ENCODE assay signal across 26 cellular contexts in genomic region chr22:17137226-17137625, GRCh38. TPM values are rescaled to one million over a fixed set of nuclear protein-coding genes. Genes with fewer than 3 reads are reported as not detected.
DNase-seq lines count a peak whose midpoint lies in the region; ATAC-seq and TF ChIP-seq lines count a peak whose summit lies in the region.
"Had no signal": no experiment of that assay in that cellular context is flagged by ENCODE, and none has a peak within 500 bp of the region (broad histone marks: within the 10 kb centered on the region; RNA-seq: fewer than 3 reads in every experiment).

No MANE protein-coding gene starts in this region.

- H2AK5ac ChIP-seq in neuronal stem cell (ENCODE audit: low read depth, low read length): no peak overlapping the region

- no peak overlapping the region for H3K27ac ChIP-seq in neuronal stem cell (replicated peaks; ENCODE audit: low read length)
- H3K27ac ChIP-seq in spleen: no peak overlapping the region
- H3K27ac ChIP-seq: 22Rv1, HL-60, PC-9, SJCRH30 had no signal

- no peak for TF ChIP-seq CTCF in epithelial cell of esophagus (IDR thresholded peaks at IDR 0.05; ENCODE audit: insufficient read depth, low read depth, low read length, missing control alignments)
- no peak for TF ChIP-seq CTCF in spleen (IDR thresholded peaks at IDR 0.05 in 8 of 11, conservative IDR thresholded peaks at IDR 0.05 in 3 of 11)

- no peak overlapping the region for H2BK15ac ChIP-seq in neuronal stem cell (ENCODE audit: low read length)

- no peaks in the 10 kb centered on the region for H3K27me3 ChIP-seq in neuronal stem cell (ENCODE audit: control insufficient read depth in 3 of 3, insufficient read depth in 3 of 3, low read depth in 1 of 3, low read length in 3 of 3)
- no peaks in the 10 kb centered on the region for H3K27me3 ChIP-seq in spleen (replicated peaks in 1 of 7)
- H3K27me3 ChIP-seq: BE2C, SJCRH30 had no signal

- in situ Hi-C loops in G401 (cut with HindIII; ENCODE audit: low sequenced_read_pairs): no loop called here

- no peaks in the 10 kb centered on the region for H3K4me1 Mint-ChIP-seq in activated CD4-positive, alpha-beta T cell treated with anti-CD3 and anti-CD28 coated beads, Interleukin-2, amount 10 ng/mL, durations not matched to agents 24 days and 14 days
- H3K4me1 Mint-ChIP-seq in activated CD4-positive, alpha-beta T cell treated with anti-CD3 and anti-CD28 coated beads, Interleukin-2, amount 10 ng/mL, durations not matched to agents 7 days and 5 days: no peaks in the 10 kb centered on the region
- H3K4me1 Mint-ChIP-seq in activated CD4-positive, alpha-beta memory T cell treated with anti-CD3 and anti-CD28 coated beads for 36 hours (ENCODE audit: low read depth): no peaks in the 10 kb centered on the region
- H3K4me1 Mint-ChIP-seq: CD8-positive, alpha-beta memory T cell had no signal

- H3K36me3 ChIP-seq in neuronal stem cell (replicated peaks in 1 of 2; ENCODE audit: control insufficient read depth in 2 of 2, insufficient read depth in 2 of 2, low read length in 2 of 2) (peaks cover 31 to 63% of the 10 kb centered on the region in 2 donors), spleen (peaks cover 3 to 72% (median 39%) of the 10 kb centered on the region in 6 donors)

- no peak overlapping the region for H4K91ac ChIP-seq in neuronal stem cell (ENCODE audit: low read depth, low read length, poor library complexity)

- WGBS in neuronal stem cell (ENCODE audit: extremely low coverage in 2 of 2, insufficient read length in 2 of 2, insufficient replicate concordance in 1 of 2), 2 donors: no CpG with 5 or more reads among the region's 4 CpGs
- 73 to 85% (median 83%) methylated on average over 4 of the region's 4 CpGs for WGBS in spleen, 5 donors

- H4K8ac ChIP-seq in neuronal stem cell (ENCODE audit: low read depth, low read length): no peak overlapping the region

- H3K27me3 Mint-ChIP-seq in activated CD4-positive, alpha-beta T cell treated with anti-CD3 and anti-CD28 coated beads, Interleukin-2, amount 10 ng/mL, durations not matched to agents 24 days and 14 days: no peaks in the 10 kb centered on the region
- no peaks in the 10 kb centered on the region for H3K27me3 Mint-ChIP-seq in activated CD4-positive, alpha-beta T cell treated with anti-CD3 and anti-CD28 coated beads, Interleukin-2, amount 10 ng/mL, durations not matched to agents 7 days and 5 days
- H3K27me3 Mint-ChIP-seq in activated CD4-positive, alpha-beta memory T cell treated with anti-CD3 and anti-CD28 coated beads for 36 hours: no peaks in the 10 kb centered on the region
- H3K27me3 Mint-ChIP-seq: CD8-positive, alpha-beta memory T cell had no signal

- peaks cover 40% of the 10 kb centered on the region for H3K36me3 Mint-ChIP-seq in activated CD4-positive, alpha-beta T cell treated with anti-CD3 and anti-CD28 coated beads, Interleukin-2, amount 10 ng/mL, durations not matched to agents 24 days and 14 days (ENCODE audit: low read depth)
- peaks cover 19% of the 10 kb centered on the region for H3K36me3 Mint-ChIP-seq in activated CD4-positive, alpha-beta T cell treated with anti-CD3 and anti-CD28 coated beads, Interleukin-2, amount 10 ng/mL, durations not matched to agents 7 days and 5 days (ENCODE audit: low read depth)
- peaks cover 19% of the 10 kb centered on the region for H3K36me3 Mint-ChIP-seq in activated CD4-positive, alpha-beta memory T cell treated with anti-CD3 and anti-CD28 coated beads for 36 hours

- H3K79me1 ChIP-seq in neuronal stem cell (ENCODE audit: low read depth, low read length): peaks cover 3% of the 10 kb centered on the region

- H3K18ac ChIP-seq in neuronal stem cell (ENCODE audit: low read length): no peak overlapping the region

- no peak overlapping the region for H3K4ac ChIP-seq in neuronal stem cell (ENCODE audit: low read length)

- peak overlapping the region; percentile 6 for H3K27ac Mint-ChIP-seq in activated CD4-positive, alpha-beta T cell treated with anti-CD3 and anti-CD28 coated beads, Interleukin-2, amount 10 ng/mL, durations not matched to agents 24 days and 14 days
- H3K27ac Mint-ChIP-seq in activated CD4-positive, alpha-beta T cell treated with anti-CD3 and anti-CD28 coated beads, Interleukin-2, amount 10 ng/mL, durations not matched to agents 7 days and 5 days: no peak overlapping the region
- no peak overlapping the region for H3K27ac Mint-ChIP-seq in activated CD4-positive, alpha-beta memory T cell treated with anti-CD3 and anti-CD28 coated beads for 36 hours
- H3K27ac Mint-ChIP-seq: CD8-positive, alpha-beta memory T cell had no signal

- H3K9ac ChIP-seq in neuronal stem cell (ENCODE audit: low read depth, low read length, poor library complexity): no peak overlapping the region

- TF ChIP-seq POLR2A in spleen (IDR thresholded peaks at IDR 0.05): no peak

- no peak overlapping the region for H3K4me3 ChIP-seq in epithelial cell of esophagus (ENCODE audit: low read length)
- H3K4me3 ChIP-seq in neuronal stem cell (ENCODE audit: low read length in 2 of 2): no peak overlapping the region
- no peak overlapping the region for H3K4me3 ChIP-seq in spleen
- H3K4me3 ChIP-seq: PC-9, SJCRH30 had no signal

- POLR2A ChIA-PET in activated CD4-positive, alpha-beta T cell treated with anti-CD3 and anti-CD28 coated beads, Interleukin-2, amount 10 ng/mL, durations not matched to agents 7 days and 5 days (lab: Charles Lee): no interaction called here
- POLR2A ChIA-PET in activated CD4-positive, alpha-beta memory T cell treated with anti-CD3 and anti-CD28 coated beads for 36 hours (lab: Charles Lee): no interaction called here

- peak overlapping the region; percentile 88 for H2BK5ac ChIP-seq in neuronal stem cell (ENCODE audit: low read length)

- no peak overlapping the region for H3K14ac ChIP-seq in neuronal stem cell (ENCODE audit: low read length)

- peaks cover 0 to 2% of the 10 kb centered on the region in 2 donors for H3K4me1 ChIP-seq in neuronal stem cell (ENCODE audit: control insufficient read depth in 2 of 2, insufficient read depth in 1 of 2, low read depth in 1 of 2, low read length in 2 of 2)
- peaks cover 0 to 9% (median 0%) of the 10 kb centered on the region in 6 donors for H3K4me1 ChIP-seq in spleen
- H3K4me1 ChIP-seq: BE2C, SJCRH30 had no signal

- CTCF ChIA-PET in activated CD4-positive, alpha-beta T cell treated with anti-CD3 and anti-CD28 coated beads, Interleukin-2, amount 10 ng/mL, durations not matched to agents 7 days and 5 days (lab: Charles Lee): no interaction called here
- CTCF ChIA-PET in activated CD4-positive, alpha-beta memory T cell treated with anti-CD3 and anti-CD28 coated beads for 36 hours (lab: Charles Lee): interaction anchor here (1.0 kb wide), 1 partner anchor 34 kb away, joined by 3 read pairs; no protein-coding TSS in a partner anchor

- H3K9me3 ChIP-seq in neuronal stem cell (replicated peaks in 1 of 2; ENCODE audit: control insufficient read depth in 2 of 2, insufficient read depth in 1 of 2, low read depth in 1 of 2, low read length in 2 of 2) (peaks cover 0 to 2% of the 10 kb centered on the region in 2 donors), spleen (no peaks in the 10 kb centered on the region)
- H3K9me3 ChIP-seq: BE2C, SJCRH30 had no signal

- H2BK120ac ChIP-seq in neuronal stem cell (ENCODE audit: low read depth, low read length): no peak overlapping the region

- H2BK12ac ChIP-seq in neuronal stem cell (ENCODE audit: low read length): no peak overlapping the region

- no peak overlapping the region for H3K4me3 Mint-ChIP-seq in activated CD4-positive, alpha-beta T cell treated with anti-CD3 and anti-CD28 coated beads, Interleukin-2, amount 10 ng/mL, durations not matched to agents 24 days and 14 days
- H3K4me3 Mint-ChIP-seq in activated CD4-positive, alpha-beta T cell treated with anti-CD3 and anti-CD28 coated beads, Interleukin-2, amount 10 ng/mL, durations not matched to agents 7 days and 5 days: no peak overlapping the region
- H3K4me3 Mint-ChIP-seq in activated CD4-positive, alpha-beta memory T cell treated with anti-CD3 and anti-CD28 coated beads for 36 hours: no peak overlapping the region
- H3K4me3 Mint-ChIP-seq: CD14-positive monocyte; CD8-positive, alpha-beta memory T cell had no signal

- no peaks in the 10 kb centered on the region for H3K9me3 Mint-ChIP-seq in activated CD4-positive, alpha-beta T cell treated with anti-CD3 and anti-CD28 coated beads, Interleukin-2, amount 10 ng/mL, durations not matched to agents 24 days and 14 days
- H3K9me3 Mint-ChIP-seq in activated CD4-positive, alpha-beta T cell treated with anti-CD3 and anti-CD28 coated beads, Interleukin-2, amount 10 ng/mL, durations not matched to agents 7 days and 5 days: no peaks in the 10 kb centered on the region
- H3K9me3 Mint-ChIP-seq in activated CD4-positive, alpha-beta memory T cell treated with anti-CD3 and anti-CD28 coated beads for 36 hours: no peaks in the 10 kb centered on the region
- H3K9me3 Mint-ChIP-seq: CD14-positive monocyte; CD8-positive, alpha-beta memory T cell had no signal

- H3K4me2 ChIP-seq in neuronal stem cell (ENCODE audit: insufficient read depth, low read length, poor library complexity, severe bottlenecking): no peak overlapping the region
- H3K4me2 ChIP-seq: PC-9 had no signal

- intact Hi-C loops in activated CD4-positive, alpha-beta T cell treated with anti-CD3 and anti-CD28 coated beads, Interleukin-2, amount 10 ng/mL, durations not matched to agents 24 days and 14 days (cut with micrococcal nuclease): no loop called here
- intact Hi-C loops in spleen (cut with DNase I; ENCODE audit: low total_unique reads): no loop called here
- intact Hi-C loops in activated CD4-positive, alpha-beta memory T cell treated with anti-CD3 and anti-CD28 coated beads for 36 hours (cut with micrococcal nuclease): no loop called here

- ATAC-seq in stimulated activated naive CD8-positive, alpha-beta T cell treated with anti-CD3 and anti-CD28 coated beads, Interleukin-15, Interleukin-2, amounts not matched to agents 100 U/mL and 50 U/mL, for 24 hours: no peak
- ATAC-seq: Right ventricle myocardium inferior had no signal

- no peak overlapping the region for H2AFZ ChIP-seq in neuronal stem cell (ENCODE audit: low read length)
- H2AFZ ChIP-seq: PC-9 had no signal

- DNase-seq in activated CD4-positive, alpha-beta T cell treated with anti-CD3 and anti-CD28 coated beads, Interleukin-2, amount 10 ng/mL, durations not matched to agents 24 days and 14 days: no peak
- no peak for DNase-seq in activated CD4-positive, alpha-beta T cell treated with anti-CD3 and anti-CD28 coated beads, Interleukin-2, amount 10 ng/mL, durations not matched to agents 7 days and 5 days
- DNase-seq in epithelial cell of esophagus (ENCODE audit: low read depth) (peak; percentile 28), neuronal stem cell (ENCODE audit: low spot score) (no peak), spleen (peak; percentile 31), G401 (ENCODE audit: low spot score) (no peak)
- DNase-seq in stimulated activated naive CD8-positive, alpha-beta T cell treated with anti-CD3 and anti-CD28 coated beads, Interleukin-15, Interleukin-2, amounts not matched to agents 100 U/mL and 50 U/mL, for 24 hours: no peak
- DNase-seq in activated CD4-positive, alpha-beta memory T cell treated with anti-CD3 and anti-CD28 coated beads for 36 hours: no peak
- DNase-seq: BE2C; CD8-positive, alpha-beta memory T cell; DMS 273 treated with DMSO at 0.1 percent for 48 hours; DMS79; EL; GF-D8; NCI-H1092 treated with DMSO at 0.1 percent for 48 hours; NCI-H1436; NCI-H187 treated with DMSO at 0.1 percent for 48 hours; NCI-H524; NCI-H774; PC-9; SJCRH30 had no signal

- H3K23ac ChIP-seq in neuronal stem cell (ENCODE audit: low read depth, low read length, poor library complexity): no peak overlapping the region

RNA-seq across cellular contexts. Expression of gene TMEM121B, which starts 16.1 kb away (rescaled TPM):
- 0.16 and 0.17 TPM in 2 replicates for total RNA-seq in activated CD4-positive, alpha-beta T cell treated with anti-CD3 and anti-CD28 coated beads, Interleukin-2, amount 10 ng/mL, durations not matched to agents 24 days and 14 days
- under 1 TPM; 0.05 to 0.06 TPM for total RNA-seq in activated CD4-positive, alpha-beta T cell treated with anti-CD3 and anti-CD28 coated beads, Interleukin-2, amount 10 ng/mL, durations not matched to agents 7 days and 5 days
- polyA plus RNA-seq in neuronal stem cell (2013, experiment 1 of 2): 2.6 TPM
- polyA plus RNA-seq in neuronal stem cell (2013, experiment 2 of 2): 2.7 TPM
- 1 to 10 TPM in 3 of 7 donors, under 1 TPM in 4; 0.72 to 3.6 (median 0.98) TPM for total RNA-seq in spleen
- polyA plus RNA-seq in spleen: under 1 TPM; 0.03 to 0.19 (median 0.15) TPM
- total RNA-seq in G401 (2014; rRNA removed; shearing (Covaris generic)): 0.74 and 0.75 TPM in 2 replicates
- total RNA-seq in activated CD4-positive, alpha-beta memory T cell treated with anti-CD3 and anti-CD28 coated beads for 36 hours: under 1 TPM in 1 of 2 experiments, not detected in 1; 0.10 TPM
- total RNA-seq: PC-9, RPMI7951 had no signal
- polyA plus RNA-seq: CD8-positive, alpha-beta memory T cell had no signal

RNA-seq across cellular contexts. Expression of gene HDHD5, which starts 21.9 kb away (rescaled TPM):
- 47.4 and 49.5 TPM in 2 replicates for total RNA-seq in activated CD4-positive, alpha-beta T cell treated with anti-CD3 and anti-CD28 coated beads, Interleukin-2, amount 10 ng/mL, durations not matched to agents 24 days and 14 days
- 10 to 100 TPM; 30.9 to 37.1 TPM for total RNA-seq in activated CD4-positive, alpha-beta T cell treated with anti-CD3 and anti-CD28 coated beads, Interleukin-2, amount 10 ng/mL, durations not matched to agents 7 days and 5 days
- 30.5 TPM for polyA plus RNA-seq in neuronal stem cell (2013, experiment 1 of 2)
- polyA plus RNA-seq in neuronal stem cell (2013, experiment 2 of 2): 30.3 TPM
- 10 to 100 TPM; 27.9 to 40.8 (median 31.6) TPM for total RNA-seq in spleen
- polyA plus RNA-seq in spleen: 10 to 100 TPM; 25.4 to 47.6 (median 33.0) TPM
- total RNA-seq in G401 (2014; rRNA removed; shearing (Covaris generic)): 163 and 164 TPM in 2 replicates
- total RNA-seq in activated CD4-positive, alpha-beta memory T cell treated with anti-CD3 and anti-CD28 coated beads for 36 hours: 10 to 100 TPM; 42.2 to 42.9 TPM

RNA-seq across cellular contexts. Expression of gene IL17RA, which starts 52.4 kb away (rescaled TPM):
- 18.4 and 19.8 TPM in 2 replicates for total RNA-seq in activated CD4-positive, alpha-beta T cell treated with anti-CD3 and anti-CD28 coated beads, Interleukin-2, amount 10 ng/mL, durations not matched to agents 24 days and 14 days
- 10 to 100 TPM; 53.6 to 55.9 TPM for total RNA-seq in activated CD4-positive, alpha-beta T cell treated with anti-CD3 and anti-CD28 coated beads, Interleukin-2, amount 10 ng/mL, durations not matched to agents 7 days and 5 days
- polyA plus RNA-seq in neuronal stem cell (2013, experiment 1 of 2): 2.8 TPM
- polyA plus RNA-seq in neuronal stem cell (2013, experiment 2 of 2): 2.5 TPM
- total RNA-seq in spleen: 100 to 1,000 TPM in 1 of 7 donors, 10 to 100 TPM in 6; 38.0 to 100 (median 56.6) TPM
- 1 to 10 TPM; 2.9 to 8.4 (median 5.0) TPM for polyA plus RNA-seq in spleen
- total RNA-seq in G401 (2014; rRNA removed; shearing (Covaris generic)): 7.3 TPM in 2 replicates
- 10 to 100 TPM; 12.5 to 14.7 TPM for total RNA-seq in activated CD4-positive, alpha-beta memory T cell treated with anti-CD3 and anti-CD28 coated beads for 36 hours

Comparison
In these comparisons a context has a peak if more than half of its experiments do, and no peak if none do; other contexts are left out.
1. DNase-seq: peak in epithelial cell of esophagus (single experiment) and spleen (single experiment); none in activated CD4-positive, alpha-beta T cell treated with anti-CD3 and anti-CD28 coated beads, Interleukin-2, amount 10 ng/mL, durations not matched to agents 24 days and 14 days (single experiment), activated CD4-positive, alpha-beta T cell treated with anti-CD3 and anti-CD28 coated beads, Interleukin-2, amount 10 ng/mL, durations not matched to agents 7 days and 5 days (single experiment), neuronal stem cell (single experiment), stimulated activated naive CD8-positive, alpha-beta T cell treated with anti-CD3 and anti-CD28 coated beads, Interleukin-15, Interleukin-2, amounts not matched to agents 100 U/mL and 50 U/mL, for 24 hours (single experiment), G401 (single experiment) and activated CD4-positive, alpha-beta memory T cell treated with anti-CD3 and anti-CD28 coated beads for 36 hours (single experiment).